ENCODE assay signal across 9 cellular contexts in genomic region chr1:173861731-173862145, GRCh38. TPM values are rescaled to one million over a fixed set of nuclear protein-coding genes. Genes with fewer than 3 reads are reported as not detected.
DNase-seq lines count a peak whose midpoint lies in the region; ATAC-seq and TF ChIP-seq lines count a peak whose summit lies in the region.
"Had no signal": no experiment of that assay in that cellular context is flagged by ENCODE, and none has a peak within 500 bp of the region (broad histone marks: within the 10 kb centered on the region; RNA-seq: fewer than 3 reads in every experiment).

No MANE protein-coding gene starts in this region.

- intact Hi-C loops in spleen (cut with DNase I; ENCODE audit: low total_unique reads): loop anchor here (10.0 kb wide), 1 partner anchor 73 kb away; no protein-coding TSS in a partner anchor

- H3K36me3 Mint-ChIP-seq in WTC11: peaks cover 55% of the 10 kb centered on the region

- no peaks in the 10 kb centered on the region for H3K9me3 Mint-ChIP-seq in WTC11

- H3K4me1 Mint-ChIP-seq in WTC11: peaks cover 41% of the 10 kb centered on the region

- no peak for TF ChIP-seq CTCF in WTC11 (IDR thresholded peaks at IDR 0.05)
- TF ChIP-seq CTCF in spleen (IDR thresholded peaks at IDR 0.05 in 8 of 11, conservative IDR thresholded peaks at IDR 0.05 in 3 of 11): no peak

- peak overlapping the region; percentile 100 for H3K27ac Mint-ChIP-seq in WTC11

- no peaks in the 10 kb centered on the region for H3K27me3 ChIP-seq in spleen (replicated peaks in 1 of 7)

- peaks cover 25 to 41% (median 31%) of the 10 kb centered on the region in 6 donors for H3K4me1 ChIP-seq in spleen

- CTCF ChIA-PET in WTC11 (lab: Charles Lee): no interaction called here

- ATAC-seq in WTC11: peak; percentile 34

- H3K9me3 ChIP-seq in spleen: no peaks in the 10 kb centered on the region

- peaks cover 0 to 100% (median 67%) of the 10 kb centered on the region in 6 donors for H3K36me3 ChIP-seq in spleen

- H3K27ac ChIP-seq in spleen: no peak overlapping the region

- TF ChIP-seq POLR2A in spleen (IDR thresholded peaks at IDR 0.05): no peak

- POLR2A ChIA-PET in WTC11 (lab: Charles Lee): interaction anchor here (0.6 to 1.6 kb wide), 5 partner anchors 8 to 444 kb away, joined by 3 to 7 read pairs (median 3); no protein-coding TSS in a partner anchor

- no peak overlapping the region for H3K4me3 ChIP-seq in spleen

- no peaks in the 10 kb centered on the region for H3K27me3 Mint-ChIP-seq in WTC11 (ENCODE audit: low read depth)

- peak; percentile 58 for DNase-seq in DMS53 (lab: John Stamatoyannopoulos, UW)
- DNase-seq in DMS53 treated with DMSO at 0.1 percent for 48 hours (lab: John Stamatoyannopoulos, UW; ENCODE audit: unreplicated experiment): no peak
- no peak for DNase-seq in WTC11 (ENCODE audit: low spot score)
- DNase-seq in stimulated activated CD4-positive, alpha-beta T cell treated with anti-CD3 and anti-CD28 coated beads, Interleukin-12 subunit alpha, Interleukin-12 subunit beta, amount 100 ng/mL, for 4 hours: peak; percentile 31
- no peak for DNase-seq in spleen
- DNase-seq in NCI-H2029 (lab: John Stamatoyannopoulos, UW): no peak
- DNase-seq: 8988T, glutamatergic neuron, NCI-H748 treated with DMSO at 0.1 percent for 48 hours had no signal

- 89 to 92% (median 90%) methylated on average over 7 of the region's 7 CpGs for WGBS in spleen, 5 donors

- no peak overlapping the region for H3K4me3 Mint-ChIP-seq in WTC11

TF ChIP-seq in WTC11, 78 proteins besides CTCF, POLR2A, EP300 and RAD21 (continues in another document):
- TF ChIP-seq NFATC4 (CRISPR knock-in tag; IDR thresholded peaks at IDR 0.05): peak; percentile 96
- TF ChIP-seq ZNF425 (CRISPR knock-in tag; conservative IDR thresholded peaks at IDR 0.05): peak; percentile 95
- TF ChIP-seq ZNF671 (CRISPR knock-in tag; IDR thresholded peaks at IDR 0.05): peak; percentile 97
- TF ChIP-seq ERG (CRISPR knock-in tag; IDR thresholded peaks at IDR 0.05): peak; percentile 98
- TF ChIP-seq FOXP1 (CRISPR knock-in tag; IDR thresholded peaks at IDR 0.05; ENCODE audit: borderline replicate concordance): peak; percentile 13; the same call in 1 of the 2 replicates
- TF ChIP-seq ZMAT4 (CRISPR knock-in tag; IDR thresholded peaks at IDR 0.05): peak; percentile 45; the same call in 1 of the 2 replicates
- TF ChIP-seq FOXJ3 (CRISPR knock-in tag; IDR thresholded peaks at IDR 0.05; ENCODE audit: borderline replicate concordance): 0 out of 2 replicates have a peak, but pooled peaks have one; percentile 12
- peak; percentile 98 for TF ChIP-seq PRRX2 (CRISPR knock-in tag; IDR thresholded peaks at IDR 0.05)
- TF ChIP-seq ATF3 (CRISPR knock-in tag; conservative IDR thresholded peaks at IDR 0.05): no peak
- no peak for TF ChIP-seq IRF1 (CRISPR knock-in tag; IDR thresholded peaks at IDR 0.05)
- peak; percentile 95 for TF ChIP-seq EMX1 (CRISPR knock-in tag; IDR thresholded peaks at IDR 0.05)
- 0 out of 2 replicates have a peak, but pooled peaks have one; percentile 1 for TF ChIP-seq ZSCAN18 (CRISPR knock-in tag; IDR thresholded peaks at IDR 0.05)
- peak; percentile 97 for TF ChIP-seq AR (CRISPR knock-in tag; IDR thresholded peaks at IDR 0.05)

RNA-seq across cellular contexts. Expression of gene GAS5, which starts 6.1 kb away (rescaled TPM):
- total RNA-seq in WTC11 (2021) (818 to 891 TPM (median 878 TPM) in 3 replicates), spleen (100 to 1,000 TPM; 287 to 382 (median 327) TPM)
- 1,000 to 10,000 TPM in 2 of 3 donors, 100 to 1,000 TPM in 1; 665 to 1,371 (median 1,326) TPM for polyA plus RNA-seq in spleen

RNA-seq across cellular contexts. Expression of gene ZBTB37, which starts 6.4 kb away (rescaled TPM):
- total RNA-seq in WTC11 (2021) (14.0 to 15.5 TPM (median 14.4 TPM) in 3 replicates), spleen (10 to 100 TPM; 16.4 to 29.8 (median 23.4) TPM)
- 1 to 10 TPM; 1.1 to 2.0 (median 1.3) TPM for polyA plus RNA-seq in spleen

RNA-seq across cellular contexts. Expression of gene CENPL, which starts 37.1 kb away (rescaled TPM):
- 17.2 to 20.1 TPM (median 18.3 TPM) in 3 replicates for total RNA-seq in WTC11 (2021)
- total RNA-seq in spleen: 10 to 100 TPM in 2 of 7 donors, 1 to 10 TPM in 5; 4.7 to 22.2 (median 7.9) TPM
- 1 to 10 TPM; 2.4 to 5.7 (median 3.8) TPM for polyA plus RNA-seq in spleen

RNA-seq across cellular contexts. Expression of gene DARS2, which starts 37.3 kb away (rescaled TPM):
- 37.5 to 40.1 TPM (median 38.0 TPM) in 3 replicates for total RNA-seq in WTC11 (2021)
- 10 to 100 TPM; 12.6 to 23.3 (median 18.2) TPM for total RNA-seq in spleen
- 1 to 10 TPM; 4.7 to 7.3 (median 6.8) TPM for polyA plus RNA-seq in spleen

RNA-seq across cellular contexts. Expression of gene SERPINC1, which starts 55.4 kb away (rescaled TPM):
- total RNA-seq in WTC11 (2021) (0.57 to 1.0 TPM (median 0.69 TPM) in 3 replicates), spleen (under 1 TPM in 2 of 7 donors, not detected in 5; 0.22 to 0.49 TPM)
- under 1 TPM in 2 of 3 donors, not detected in 1; 0.10 to 0.12 TPM for polyA plus RNA-seq in spleen

Comparison
In these comparisons a context has a peak if more than half of its experiments do, and no peak if none do; other contexts are left out.
1. DNase-seq: peak in DMS53 (single experiment) and stimulated activated CD4-positive, alpha-beta T cell treated with anti-CD3 and anti-CD28 coated beads, Interleukin-12 subunit alpha, Interleukin-12 subunit beta, amount 100 ng/mL, for 4 hours (single experiment); none in DMS53 treated with DMSO at 0.1 percent for 48 hours (single experiment), WTC11 (single experiment), spleen (single experiment) and NCI-H2029 (single experiment).